14 cellular contexts compared by ENCODE assay signal in genomic region chr1:211566431-211567025, GRCh38.
A peak's percentile ranks its signal among the peaks of the same experiment; 100 is the strongest.
DNase-seq lines count a peak whose midpoint lies in the region; ATAC-seq and TF ChIP-seq lines count a peak whose summit lies in the region.
"Had no signal": no experiment of that assay in that cellular context is flagged by ENCODE, and none has a peak within 500 bp of the region (broad histone marks: within the 10 kb centered on the region; RNA-seq: fewer than 3 reads in every experiment).

No MANE protein-coding gene starts in this region.

- peak overlapping the region; percentile 26 for H3K4me2 ChIP-seq in OCI-LY3 (ENCODE audit: low read length)

- DNase-seq in Kasumi-1 (lab: John Stamatoyannopoulos, UW) (no peak), NCI-H510A treated with DMSO at 0.1 percent for 48 hours (lab: John Stamatoyannopoulos, UW) (no peak), NCI-H1048 (lab: John Stamatoyannopoulos, UW) (no peak), NCI-H69 (lab: John Stamatoyannopoulos, UW) (no peak)
- DNase-seq: kidney; NCI-H526; stimulated activated CD4-positive, alpha-beta T cell treated with anti-CD3 and anti-CD28 coated beads, Interleukin-2, amount 100 ng/mL, for 24 hours had no signal

- H2AFZ ChIP-seq in OCI-LY3 (ENCODE audit: low read depth, low read length) = no peak overlapping the region

- peak; percentile 87 for ATAC-seq in GM18520 (IDR thresholded peaks at IDR 0.05; ENCODE audit: unreplicated experiment)
- peak; percentile 95 for ATAC-seq in GM19438 (IDR thresholded peaks at IDR 0.05; ENCODE audit: low read depth, unreplicated experiment)
- peak; percentile 93 for ATAC-seq in HG02885 (IDR thresholded peaks at IDR 0.05; ENCODE audit: poor library complexity, unreplicated experiment)

- H3K9ac ChIP-seq in OCI-LY3 (ENCODE audit: low read length) = no peak overlapping the region

- no peaks in the 10 kb centered on the region for H3K36me3 ChIP-seq in OCI-LY3 (replicated peaks; ENCODE audit: low read depth, low read length)
- H3K36me3 ChIP-seq: breast epithelium, neutrophil, thoracic aorta had no signal

- H3K9me3 ChIP-seq in OCI-LY3 (ENCODE audit: insufficient read depth, low read length) = no peaks in the 10 kb centered on the region
- H3K9me3 ChIP-seq: breast epithelium, neutrophil, thoracic aorta had no signal

- H4K20me1 ChIP-seq in OCI-LY3 (ENCODE audit: insufficient read depth, low read length) = no peaks in the 10 kb centered on the region

- H3K4me1 ChIP-seq in OCI-LY3 (ENCODE audit: low read length) = peaks cover 12% of the 10 kb centered on the region
- H3K4me1 ChIP-seq: breast epithelium had no signal

- H3K27ac ChIP-seq in OCI-LY3 (ENCODE audit: low read length) = no peak overlapping the region
- H3K27ac ChIP-seq: breast epithelium, neutrophil, thoracic aorta had no signal

- peaks cover 8% of the 10 kb centered on the region; the same call in 1 of the 2 replicates for H3K27me3 ChIP-seq in OCI-LY3 (ENCODE audit: low read depth, low read length)
- H3K27me3 ChIP-seq: breast epithelium had no signal

- no peak for TF ChIP-seq CTCF in OCI-LY3 (IDR thresholded peaks at IDR 0.05; ENCODE audit: low read depth, low read length)

- no peak overlapping the region for H3K4me3 ChIP-seq in OCI-LY3 (ENCODE audit: low read length)
- H3K4me3 ChIP-seq: breast epithelium, thoracic aorta had no signal

- H3K79me2 ChIP-seq in OCI-LY3 (ENCODE audit: low read length) = no peaks in the 10 kb centered on the region
